Comparison of ENCODE assay signal across 18 cellular contexts in genomic region chr5:174110290-174110689, GRCh38.
"Had no signal": no experiment of that assay in that cellular context is flagged by ENCODE, and none has a peak within 500 bp of the region (broad histone marks: within the 10 kb centered on the region; RNA-seq: fewer than 3 reads in every experiment).

No MANE protein-coding gene starts in this region.

- H3K27me3 ChIP-seq: ovary, sigmoid colon, stomach, transverse colon, vagina had no signal

- H3K4me3 ChIP-seq: coronary artery, lower lobe of right lung, ovary, psoas muscle, sigmoid colon, stomach, thoracic aorta, transverse colon, vagina had no signal

- H3K9me3 ChIP-seq: lower lobe of right lung, ovary, psoas muscle, sigmoid colon, stomach, thoracic aorta, transverse colon, vagina had no signal

- H3K27ac ChIP-seq: coronary artery, lower lobe of right lung, ovary, psoas muscle, sigmoid colon, stomach, thoracic aorta, transverse colon, vagina had no signal

- DNase-seq: effector memory CD8-positive, alpha-beta T cell; left ventricle myocardium superior; lower lobe of right lung; naive thymus-derived CD8-positive, alpha-beta T cell; nephron progenitor cell; occipital lobe; ovary; psoas muscle; right cardiac atrium; sigmoid colon; stimulated activated CD4-positive, alpha-beta T cell treated with anti-CD3 and anti-CD28 coated beads, Interleukin-2, amount 100 ng/mL, for 24 hours; stimulated activated CD4-positive, alpha-beta T cell treated with anti-CD3 and anti-CD28 coated beads, Interleukin-4, amount 100 ng/mL, for 24 hours; stimulated activated naive CD4-positive, alpha-beta T cell treated with Interleukin-2 at 50 U/mL for 16 hours; stomach; transverse colon had no signal

- H3K4me1 ChIP-seq: lower lobe of right lung, psoas muscle, sigmoid colon, stomach, transverse colon, vagina had no signal

- H3K36me3 ChIP-seq: lower lobe of right lung, ovary, sigmoid colon, stomach, thoracic aorta, transverse colon, vagina had no signal
